Comparison of ENCODE assay signal across 9 cellular contexts in the genomic region with DNA sequence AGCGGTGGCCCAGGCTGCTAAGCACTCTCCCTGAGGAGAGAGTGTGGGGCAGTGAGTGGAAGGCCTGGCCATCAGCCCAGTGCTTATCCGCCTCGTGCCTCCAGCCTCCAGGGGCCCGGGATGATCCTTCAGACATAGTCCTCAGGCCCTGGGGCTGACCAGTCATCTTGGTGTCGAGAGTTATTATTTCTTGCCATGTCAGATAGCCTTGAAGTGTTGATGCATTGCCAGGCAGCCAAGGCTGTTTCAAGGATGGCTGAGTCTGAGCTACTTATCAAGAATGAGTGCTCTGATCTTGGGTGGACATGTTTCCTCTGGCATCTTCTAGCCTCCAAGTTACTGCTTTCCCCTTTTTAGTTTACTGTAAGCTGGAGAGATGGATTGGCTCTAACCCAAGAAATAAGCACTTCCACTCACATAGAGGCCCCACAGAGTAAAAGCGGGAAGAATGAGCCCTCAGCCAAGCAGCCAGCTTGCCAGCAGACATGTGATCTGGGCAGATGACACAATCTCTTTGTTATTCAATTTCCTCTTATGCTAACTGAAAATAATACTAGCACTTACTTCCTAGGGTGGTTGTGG.
DNase-seq lines count a peak whose midpoint lies in the region; ATAC-seq lines count a peak whose summit lies in the region.
"Had no signal": no experiment of that assay in that cellular context is flagged by ENCODE, and none has a peak within 500 bp of the region (broad histone marks: within the 10 kb centered on the region; RNA-seq: fewer than 3 reads in every experiment).

No MANE protein-coding gene starts in this region.

- H3K27ac Mint-ChIP-seq in activated T-cell treated with anti-CD3 and anti-CD28 coated beads, Interleukin-2, amount 50 U/mL, for 24 hours = peak overlapping the region; percentile 86

- H3K9me3 ChIP-seq in SJSA1 (replicated peaks) = 0 out of 2 replicates have a peak, but pooled peaks cover 3% of the 10 kb centered on the region

- peaks cover 95% of the 10 kb centered on the region for H3K4me1 Mint-ChIP-seq in activated T-cell treated with anti-CD3 and anti-CD28 coated beads, Interleukin-2, amount 50 U/mL, for 24 hours (ENCODE audit: low read depth)

- DNase-seq in activated T-cell treated with anti-CD3 and anti-CD28 coated beads, Interleukin-2, amount 50 U/mL, for 24 hours = no peak
- no peak for DNase-seq in activated T-cell treated with anti-CD3 and anti-CD28 coated beads, Interleukin-2, amount 50 U/mL, for 48 hours
- peak; percentile 56 to 63 for DNase-seq in SJSA1 (ENCODE audit: low read depth in 1 of 2, low spot score in 2 of 2)
- peak; percentile 98 for DNase-seq in fibroblast of peridontal ligament (ENCODE audit: extremely low read depth)
- DNase-seq in pons (ENCODE audit: low spot score) = peak; percentile 93
- no peak for DNase-seq in T-helper 9 cell
- DNase-seq: DND-41 had no signal

- H3K4me3 Mint-ChIP-seq in activated T-cell treated with anti-CD3 and anti-CD28 coated beads, Interleukin-2, amount 50 U/mL, for 24 hours = no peak overlapping the region

- H3K27ac ChIP-seq in SJSA1 = no peak overlapping the region

- no peak overlapping the region for H3K4me3 ChIP-seq in SJSA1

- H3K27me3 Mint-ChIP-seq in activated T-cell treated with anti-CD3 and anti-CD28 coated beads, Interleukin-2, amount 50 U/mL, for 24 hours = no peaks in the 10 kb centered on the region

- peaks cover 20% of the 10 kb centered on the region for H3K9me3 Mint-ChIP-seq in activated T-cell treated with anti-CD3 and anti-CD28 coated beads, Interleukin-2, amount 50 U/mL, for 24 hours

- H3K36me3 ChIP-seq in SJSA1 = no peaks in the 10 kb centered on the region

- peaks cover 28% of the 10 kb centered on the region for H3K36me3 Mint-ChIP-seq in activated T-cell treated with anti-CD3 and anti-CD28 coated beads, Interleukin-2, amount 50 U/mL, for 24 hours (ENCODE audit: low read depth)

- ATAC-seq in GM19452 (IDR thresholded peaks at IDR 0.05; ENCODE audit: unreplicated experiment) (no peak), HG02840 (IDR thresholded peaks at IDR 0.05; ENCODE audit: low FRiP score, unreplicated experiment) (no peak)

- H3K27me3 ChIP-seq in SJSA1 (replicated peaks) = no peaks in the 10 kb centered on the region

- H3K4me1 ChIP-seq in SJSA1 (replicated peaks) = peaks cover 28% of the 10 kb centered on the region

Comparison
In these comparisons a context has a peak if more than half of its experiments do, and no peak if none do; other contexts are left out.
1. DNase-seq: peak in SJSA1 (2 of 2), fibroblast of peridontal ligament (single experiment) and pons (single experiment); none in activated T-cell treated with anti-CD3 and anti-CD28 coated beads, Interleukin-2, amount 50 U/mL, for 24 hours (single experiment), activated T-cell treated with anti-CD3 and anti-CD28 coated beads, Interleukin-2, amount 50 U/mL, for 48 hours (0 of 2) and T-helper 9 cell (single experiment).